ENCODE assay signal across 8 cellular contexts in genomic region chr2:197705912-197706838, GRCh38. TPM values are rescaled to one million over a fixed set of nuclear protein-coding genes. Genes with fewer than 3 reads are reported as not detected.
A peak's percentile ranks its signal among the peaks of the same experiment; 100 is the strongest.
DNase-seq lines count a peak whose midpoint lies in the region; ATAC-seq lines count a peak whose summit lies in the region.

No MANE protein-coding gene starts in this region.

- DNase-seq in LHCN-M2 (ENCODE audit: low read depth) (peak; percentile 25), COLO668 (lab: John Stamatoyannopoulos, UW; ENCODE audit: unreplicated experiment) (no peak), KG1 (lab: John Stamatoyannopoulos, UW) (no peak)
- DNase-seq in activated naive CD8-positive, alpha-beta T cell treated with anti-CD3 and anti-CD28 coated beads, Interleukin-2, amount 50 U/mL, for 24 hours: peak; percentile 12

- H3K9ac ChIP-seq in iPS-18a (ENCODE audit: low read length): peak overlapping the region; percentile 64

- no peak for ATAC-seq in activated naive CD8-positive, alpha-beta T cell treated with anti-CD3 and anti-CD28 coated beads, Interleukin-2, amount 50 U/mL, for 24 hours
- no peak for ATAC-seq in esophagus mucosa

- H3K36me3 Mint-ChIP-seq in activated naive CD8-positive, alpha-beta T cell treated with anti-CD3 and anti-CD28 coated beads, Interleukin-2, amount 50 U/mL, for 24 hours (ENCODE audit: low read depth): peaks cover 32% of the 10 kb centered on the region

- H3K4me1 ChIP-seq in iPS-18a (ENCODE audit: control insufficient read depth, low read depth, low read length): peaks cover 15% of the 10 kb centered on the region

- H3K4me3 ChIP-seq in GM08714 (ENCODE audit: low read length): peak overlapping the region; percentile 92
- peak overlapping the region; percentile 89 for H3K4me3 ChIP-seq in iPS-18a (ENCODE audit: low read length)
- peak overlapping the region; percentile 71 to 92 (median 88) for H3K4me3 ChIP-seq in skin epidermis

- peaks cover 41% of the 10 kb centered on the region for H3K4me1 Mint-ChIP-seq in activated naive CD8-positive, alpha-beta T cell treated with anti-CD3 and anti-CD28 coated beads, Interleukin-2, amount 50 U/mL, for 24 hours

- H3K4me3 Mint-ChIP-seq in activated naive CD8-positive, alpha-beta T cell treated with anti-CD3 and anti-CD28 coated beads, Interleukin-2, amount 50 U/mL, for 24 hours: peak overlapping the region; percentile 86

- no peaks in the 10 kb centered on the region for H3K9me3 ChIP-seq in iPS-18a (ENCODE audit: control insufficient read depth, low read depth, low read length)

- H3K27me3 ChIP-seq in iPS-18a (ENCODE audit: control insufficient read depth, insufficient read depth, low read length): no peaks in the 10 kb centered on the region

- H3K27me3 Mint-ChIP-seq in activated naive CD8-positive, alpha-beta T cell treated with anti-CD3 and anti-CD28 coated beads, Interleukin-2, amount 50 U/mL, for 24 hours: no peaks in the 10 kb centered on the region

- no peak overlapping the region for H3K27ac ChIP-seq in iPS-18a (ENCODE audit: low read length)
- H3K27ac ChIP-seq in skin epidermis: peak overlapping the region in 18 of 21 experiments; percentile 8 to 91 (median 73)

- H3K27ac Mint-ChIP-seq in activated naive CD8-positive, alpha-beta T cell treated with anti-CD3 and anti-CD28 coated beads, Interleukin-2, amount 50 U/mL, for 24 hours: peak overlapping the region; percentile 93

- H3K36me3 ChIP-seq in iPS-18a (ENCODE audit: control insufficient read depth, low read depth, low read length): peaks cover 10% of the 10 kb centered on the region

- no peaks in the 10 kb centered on the region for H3K9me3 Mint-ChIP-seq in activated naive CD8-positive, alpha-beta T cell treated with anti-CD3 and anti-CD28 coated beads, Interleukin-2, amount 50 U/mL, for 24 hours

RNA-seq across cellular contexts. Expression of gene MARS2, which starts 1.0 kb away (rescaled TPM):
- total RNA-seq in LHCN-M2 (2014; rRNA removed) (4.4 and 5.9 TPM in 2 replicates), esophagus mucosa (5.7 TPM)
- 1.8 TPM for polyA plus RNA-seq in LHCN-M2 (2012)

RNA-seq across cellular contexts. Expression of gene RFTN2, which starts 30.8 kb away (rescaled TPM):
- total RNA-seq in LHCN-M2 (2014; rRNA removed) (0.40 and 0.83 TPM in 2 replicates), esophagus mucosa (1.5 TPM)
- polyA plus RNA-seq in LHCN-M2 (2012): 0.35 TPM

Comparison
In these comparisons a context has a peak if more than half of its experiments do, and no peak if none do; other contexts are left out.
1. DNase-seq: peak in LHCN-M2 (single experiment) and activated naive CD8-positive, alpha-beta T cell treated with anti-CD3 and anti-CD28 coated beads, Interleukin-2, amount 50 U/mL, for 24 hours (single experiment); none in COLO668 (single experiment) and KG1 (single experiment).
2. Peak in every context shown above with its lines, with median percentiles within 50 percentile points of each other: H3K4me3 ChIP-seq.